In genomic region chr16:29812754-29813643, GRCh38 we compare ENCODE assay signal across 9 cellular contexts. TPM values are rescaled to one million over a fixed set of nuclear protein-coding genes. Genes with fewer than 3 reads are reported as not detected.
DNase-seq lines count a peak whose midpoint lies in the region; ATAC-seq, FAIRE-seq and TF ChIP-seq lines count a peak whose summit lies in the region.
"Had no signal": no experiment of that assay in that cellular context is flagged by ENCODE, and none has a peak within 500 bp of the region (broad histone marks: within the 10 kb centered on the region; RNA-seq: fewer than 3 reads in every experiment).

No MANE protein-coding gene starts in this region.

- TF ChIP-seq CTCF in Caco-2 (IDR thresholded peaks at IDR 0.05; ENCODE audit: insufficient read depth in 1 of 2, low read depth in 1 of 2, low read length in 1 of 2, severe bottlenecking in 1 of 2, unreplicated experiment in 1 of 2) (no peak), astrocyte (IDR thresholded peaks at IDR 0.05; ENCODE audit: insufficient read depth, low read depth, low read length) (no peak)

- FAIRE-seq in astrocyte (lab: Jason Lieb, UNC), result no peak

- BruUV-seq in Caco-2 (replicated peaks; lab: Mats Ljungman, UMichigan), result no TSS peak

- H3K36me3 ChIP-seq in Caco-2 (ENCODE audit: control insufficient read depth, insufficient read depth, low read length) (peaks cover 6% of the 10 kb centered on the region; the same call in 1 of the 2 replicates), astrocyte (ENCODE audit: insufficient read depth, low read length) (peaks cover 1% of the 10 kb centered on the region)

- no peak for ATAC-seq in naive thymus-derived CD8-positive, alpha-beta T cell
- no peak for ATAC-seq in GM19351 (IDR thresholded peaks at IDR 0.05; ENCODE audit: unreplicated experiment)
- ATAC-seq: right lobe of liver had no signal

- CTCF ChIA-PET in Caco-2 (lab: Charles Lee), result no interaction called here

- H3K4me2 ChIP-seq in astrocyte (ENCODE audit: low read length), result peak overlapping the region; percentile 93

- no peak overlapping the region for H2AFZ ChIP-seq in astrocyte (ENCODE audit: low read depth, low read length)

- H3K27me3 Mint-ChIP-seq in Caco-2 (ENCODE audit: insufficient read depth, unreplicated experiment), result no peaks in the 10 kb centered on the region
- no peaks in the 10 kb centered on the region for H3K27me3 Mint-ChIP-seq in astrocyte (ENCODE audit: low read depth, unreplicated experiment)
- H3K27me3 Mint-ChIP-seq in naive thymus-derived CD8-positive, alpha-beta T cell, result peaks cover 0 to 1% (median 0%) of the 10 kb centered on the region in 5 donors

- H3K9me3 ChIP-seq in Caco-2, result no peaks in the 10 kb centered on the region
- H3K9me3 ChIP-seq in astrocyte (ENCODE audit: insufficient read depth, low read depth, low read length), result no peaks in the 10 kb centered on the region
- H3K9me3 ChIP-seq: right lobe of liver had no signal

- H3K4me1 Mint-ChIP-seq in Caco-2 (ENCODE audit: low read depth, unreplicated experiment), result peaks cover 37% of the 10 kb centered on the region
- H3K4me1 Mint-ChIP-seq in astrocyte (ENCODE audit: low read depth, unreplicated experiment), result peaks cover 40% of the 10 kb centered on the region
- peaks cover 32 to 90% (median 69%) of the 10 kb centered on the region in 4 donors for H3K4me1 Mint-ChIP-seq in naive thymus-derived CD8-positive, alpha-beta T cell

- H3K9me3 Mint-ChIP-seq in Caco-2 (ENCODE audit: unreplicated experiment) (no peaks in the 10 kb centered on the region), astrocyte (ENCODE audit: unreplicated experiment) (no peaks in the 10 kb centered on the region)
- H3K9me3 Mint-ChIP-seq in naive thymus-derived CD8-positive, alpha-beta T cell, result no peaks in the 10 kb centered on the region

- H3K4me3 ChIP-seq in Caco-2 (ENCODE audit: low read depth, low read length) (peak overlapping the region; percentile 73), astrocyte (ENCODE audit: insufficient read depth, low read depth, low read length) (peak overlapping the region; percentile 59)

- H3K4me1 ChIP-seq in Caco-2, result peaks cover 27% of the 10 kb centered on the region
- peaks cover 37% of the 10 kb centered on the region for H3K4me1 ChIP-seq in astrocyte (ENCODE audit: insufficient read depth, low read length)

- H3K27me3 ChIP-seq in Caco-2 (replicated peaks; ENCODE audit: control insufficient read depth, insufficient read depth, low read length), result no peaks in the 10 kb centered on the region
- H3K27me3 ChIP-seq in astrocyte (ENCODE audit: insufficient read depth, low read length), result no peaks in the 10 kb centered on the region
- H3K27me3 ChIP-seq: right lobe of liver had no signal

- H3K27ac Mint-ChIP-seq in Caco-2 (ENCODE audit: unreplicated experiment), result peak overlapping the region; percentile 93
- peak overlapping the region; percentile 12 for H3K27ac Mint-ChIP-seq in astrocyte (ENCODE audit: unreplicated experiment)
- H3K27ac Mint-ChIP-seq in naive thymus-derived CD8-positive, alpha-beta T cell, result peak overlapping the region in 7 of 10 donors; percentile 12 to 77 (median 62)

- POLR2A ChIA-PET in Caco-2 (lab: Charles Lee), result no interaction called here
- POLR2A ChIA-PET in naive thymus-derived CD8-positive, alpha-beta T cell (lab: Charles Lee), result interaction anchor here (0.5 to 8.4 kb wide), 9 partner anchors 6 to 295 kb away, joined by 3 to 204 read pairs (median 14); partner anchors contain the start of genes ALDOA, KIF22, MVP and PAGR1

- H3K4me3 Mint-ChIP-seq in Caco-2 (ENCODE audit: unreplicated experiment) (peak overlapping the region; percentile 94), astrocyte (ENCODE audit: unreplicated experiment) (peak overlapping the region; percentile 83)
- H3K4me3 Mint-ChIP-seq in naive thymus-derived CD8-positive, alpha-beta T cell, result peak overlapping the region; percentile 72 to 95 (median 87)

- peak overlapping the region; percentile 69 for H3K9ac ChIP-seq in astrocyte (ENCODE audit: low read length)

- DNase-seq in Caco-2 (no peak), astrocyte (ENCODE audit: low read depth) (no peak), NCI-H510A treated with DMSO at 0.1 percent for 48 hours (lab: John Stamatoyannopoulos, UW) (no peak)
- no peak for DNase-seq in naive thymus-derived CD8-positive, alpha-beta T cell
- no peak for DNase-seq in stimulated activated naive CD4-positive, alpha-beta T cell treated with Interleukin-2 at 50 U/mL for 16 hours (lab: John Stamatoyannopoulos, UW)
- DNase-seq: activated CD8-positive, alpha-beta memory T cell treated with anti-CD3 and anti-CD28 coated beads for 24 hours had no signal

- intact Hi-C loops in Caco-2 (cut with micrococcal nuclease; ENCODE audit: unreplicated experiment), result loop anchor here (10.0 kb wide), 1 partner anchor 182 kb away; the partner anchor contains the start of genes HIRIP3 and INO80E

- peaks cover 44% of the 10 kb centered on the region for H3K79me2 ChIP-seq in astrocyte (ENCODE audit: insufficient read depth, low read length)

- no peak overlapping the region for H3K27ac ChIP-seq in astrocyte (ENCODE audit: low read depth, low read length)

- H3K36me3 Mint-ChIP-seq in Caco-2 (ENCODE audit: insufficient read depth, unreplicated experiment) (peaks cover 64% of the 10 kb centered on the region), astrocyte (ENCODE audit: low read depth, unreplicated experiment) (peaks cover 9% of the 10 kb centered on the region)
- peaks cover 0 to 19% (median 3%) of the 10 kb centered on the region in 3 donors for H3K36me3 Mint-ChIP-seq in naive thymus-derived CD8-positive, alpha-beta T cell

- peaks cover 33% of the 10 kb centered on the region for H4K20me1 ChIP-seq in astrocyte (ENCODE audit: insufficient read depth, low read length)

RNA-seq across cellular contexts. Expression of gene PRRT2, which starts 1.0 kb away (rescaled TPM):
- total RNA-seq in Caco-2 (2022) (3.6 and 3.9 TPM in 2 replicates), astrocyte (6.2 and 6.7 TPM in 2 replicates)
- 1 to 10 TPM; 1.5 to 1.6 TPM for total RNA-seq in naive thymus-derived CD8-positive, alpha-beta T cell
- polyA plus RNA-seq in naive thymus-derived CD8-positive, alpha-beta T cell, result under 1 TPM in 2 of 3 donors, not detected in 1; 0.14 to 0.21 TPM
- total RNA-seq: HT-29 had no signal

RNA-seq across cellular contexts. Expression of gene PAGR1, which starts 3.0 kb away (rescaled TPM):
- total RNA-seq in Caco-2 (2022) (31.4 and 33.0 TPM in 2 replicates), astrocyte (20.1 and 20.8 TPM in 2 replicates)
- total RNA-seq in naive thymus-derived CD8-positive, alpha-beta T cell, result 10 to 100 TPM; 31.3 to 35.9 TPM
- 10 to 100 TPM; 51.4 to 57.5 (median 55.5) TPM for polyA plus RNA-seq in naive thymus-derived CD8-positive, alpha-beta T cell

RNA-seq across cellular contexts. Expression of gene MAZ, which starts 6.7 kb away (rescaled TPM):
- 299 and 317 TPM in 2 replicates for total RNA-seq in Caco-2 (2022)
- 216 and 247 TPM in 2 replicates for total RNA-seq in astrocyte
- 100 to 1,000 TPM; 278 to 282 TPM for total RNA-seq in naive thymus-derived CD8-positive, alpha-beta T cell
- polyA plus RNA-seq in naive thymus-derived CD8-positive, alpha-beta T cell, result 10 to 100 TPM; 50.3 to 74.6 (median 58.8) TPM

RNA-seq across cellular contexts. Expression of gene MVP, which starts 7.3 kb away (rescaled TPM):
- total RNA-seq in Caco-2 (2022), result 62.9 and 72.5 TPM in 2 replicates
- 38.7 and 40.1 TPM in 2 replicates for total RNA-seq in astrocyte
- total RNA-seq in naive thymus-derived CD8-positive, alpha-beta T cell, result 100 to 1,000 TPM; 123 to 132 TPM
- 100 to 1,000 TPM; 120 to 160 (median 134) TPM for polyA plus RNA-seq in naive thymus-derived CD8-positive, alpha-beta T cell

RNA-seq across cellular contexts. Expression of gene KIF22, which starts 22.4 kb away (rescaled TPM):
- 134 and 152 TPM in 2 replicates for total RNA-seq in Caco-2 (2022)
- 12.5 and 14.3 TPM in 2 replicates for total RNA-seq in astrocyte
- total RNA-seq in naive thymus-derived CD8-positive, alpha-beta T cell, result 10 to 100 TPM; 79.6 to 84.6 TPM
- 10 to 100 TPM; 36.9 to 45.4 (median 39.6) TPM for polyA plus RNA-seq in naive thymus-derived CD8-positive, alpha-beta T cell

Comparison
In these comparisons a context has a peak if more than half of its experiments do, and no peak if none do; other contexts are left out.
1. H3K27ac Mint-ChIP-seq: peak in every context shown above with its lines; median percentile 93 in Caco-2; 62 in naive thymus-derived CD8-positive, alpha-beta T cell; 12 in astrocyte.